ENCODE assay signal across 13 cellular contexts in the genomic region with DNA sequence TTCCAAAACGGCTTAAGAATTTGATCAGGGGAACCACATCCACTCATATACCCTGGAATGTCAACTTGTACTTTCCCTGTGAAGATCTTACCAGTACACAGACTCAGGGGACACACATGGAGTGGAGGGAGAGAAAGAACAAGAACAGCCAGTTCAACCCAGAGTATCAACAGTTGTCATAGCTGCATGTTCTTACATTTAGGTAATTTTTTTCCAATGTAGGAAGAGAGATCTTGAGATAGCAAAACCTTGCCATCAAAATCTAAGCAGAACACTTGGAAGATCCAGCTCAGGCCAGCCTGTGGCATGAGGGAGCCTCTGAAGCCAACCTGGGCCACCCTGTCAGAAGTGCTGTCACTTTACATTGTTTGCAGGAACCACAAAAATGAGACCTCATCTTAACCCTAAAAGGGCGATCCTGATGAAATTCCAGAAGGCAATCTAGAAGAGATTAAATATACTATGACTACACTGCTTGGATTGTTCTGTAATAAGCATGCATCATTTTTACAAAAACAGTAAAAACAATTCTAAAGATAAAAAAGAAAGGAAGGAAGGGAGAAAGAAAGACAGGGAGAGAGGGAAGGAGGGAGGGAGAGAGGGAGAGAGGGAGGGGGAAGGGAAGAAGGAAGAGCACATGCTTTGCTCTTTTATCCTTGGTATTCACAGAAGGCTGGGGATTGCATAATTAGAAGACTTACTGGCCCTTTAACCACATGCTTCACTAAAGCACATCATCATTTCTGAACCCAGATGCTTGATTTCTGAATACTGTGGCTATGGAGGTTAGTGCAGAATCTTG.
DNase-seq lines count a peak whose midpoint lies in the region; ATAC-seq, FAIRE-seq and TF ChIP-seq lines count a peak whose summit lies in the region.
"Had no signal": no experiment of that assay in that cellular context is flagged by ENCODE, and none has a peak within 500 bp of the region (broad histone marks: within the 10 kb centered on the region; RNA-seq: fewer than 3 reads in every experiment).

No MANE protein-coding gene starts in this region.

- BruUV-seq in Caco-2 (replicated peaks; lab: Mats Ljungman, UMichigan), result no TSS peak

- H3K9me3 Mint-ChIP-seq in Caco-2 (ENCODE audit: unreplicated experiment), result no peaks in the 10 kb centered on the region
- H3K9me3 Mint-ChIP-seq: activated CD4-positive, alpha-beta T cell treated with anti-CD3 and anti-CD28 coated beads, Interleukin-2, amount 10 ng/mL, durations not matched to agents 24 days and 14 days; endodermal cell had no signal

- no peak overlapping the region for H2AK5ac ChIP-seq in neuronal stem cell (ENCODE audit: low read depth, low read length)

- TF ChIP-seq EP300 in A549 (IDR thresholded peaks at IDR 0.05), result no peak

- H3K36me3 ChIP-seq in MG63 (peaks cover 4% of the 10 kb centered on the region; the same call in 1 of the 2 replicates), pancreas (no peaks in the 10 kb centered on the region), Caco-2 (ENCODE audit: control insufficient read depth, insufficient read depth, low read length) (no peaks in the 10 kb centered on the region), neuronal stem cell (replicated peaks in 1 of 2; ENCODE audit: control insufficient read depth in 2 of 2, insufficient read depth in 2 of 2, low read length in 2 of 2) (no peaks in the 10 kb centered on the region)

- H3K27me3 ChIP-seq in MG63 (no peaks in the 10 kb centered on the region), pancreas (no peaks in the 10 kb centered on the region), Caco-2 (replicated peaks; ENCODE audit: control insufficient read depth, insufficient read depth, low read length) (no peaks in the 10 kb centered on the region), neuronal stem cell (ENCODE audit: control insufficient read depth in 3 of 3, insufficient read depth in 3 of 3, low read depth in 1 of 3, low read length in 3 of 3) (no peaks in the 10 kb centered on the region)

- no peak for DNase-seq in A549 (ENCODE audit: low read depth in 1 of 2, low spot score in 1 of 2)
- DNase-seq in MG63, result peak; percentile 31
- DNase-seq in fibroblast of the aortic adventitia (ENCODE audit: low read depth), result peak; percentile 93
- DNase-seq in pancreas, result no peak
- DNase-seq in Caco-2, result no peak
- no peak for DNase-seq in neuronal stem cell (ENCODE audit: low spot score)
- DNase-seq in H54 (ENCODE audit: insufficient read length, low spot score), result no peak
- DNase-seq: activated CD4-positive, alpha-beta T cell treated with anti-CD3 and anti-CD28 coated beads, Interleukin-2, amount 10 ng/mL, durations not matched to agents 24 days and 14 days; activated naive CD4-positive, alpha-beta T cell; endodermal cell; H7 had no signal

- no peaks in the 10 kb centered on the region for H3K4me1 Mint-ChIP-seq in Caco-2 (ENCODE audit: low read depth, unreplicated experiment)
- H3K4me1 Mint-ChIP-seq: activated CD4-positive, alpha-beta T cell treated with anti-CD3 and anti-CD28 coated beads, Interleukin-2, amount 10 ng/mL, durations not matched to agents 24 days and 14 days; endodermal cell had no signal

- H3K18ac ChIP-seq in neuronal stem cell (ENCODE audit: low read length), result no peak overlapping the region

- no peak overlapping the region for H2BK120ac ChIP-seq in neuronal stem cell (ENCODE audit: low read depth, low read length)

- no peaks in the 10 kb centered on the region for H3K79me1 ChIP-seq in neuronal stem cell (ENCODE audit: low read depth, low read length)

- H3K4me2 ChIP-seq in A549 (peak overlapping the region; percentile 31; the same call in 1 of the 3 replicates), neuronal stem cell (ENCODE audit: insufficient read depth, low read length, poor library complexity, severe bottlenecking) (no peak overlapping the region)

- H3K4me3 ChIP-seq in A549 (no peak overlapping the region), MG63 (no peak overlapping the region), fibroblast of the aortic adventitia (ENCODE audit: low read depth, low read length) (no peak overlapping the region), pancreas (no peak overlapping the region), Caco-2 (ENCODE audit: low read depth, low read length) (no peak overlapping the region), neuronal stem cell (ENCODE audit: low read length in 2 of 2) (no peak overlapping the region)

- no peak overlapping the region for H3K9ac ChIP-seq in neuronal stem cell (ENCODE audit: low read depth, low read length, poor library complexity)

- no peaks in the 10 kb centered on the region for H3K27me3 Mint-ChIP-seq in Caco-2 (ENCODE audit: insufficient read depth, unreplicated experiment)

- H3K36me3 Mint-ChIP-seq in Caco-2 (ENCODE audit: insufficient read depth, unreplicated experiment), result no peaks in the 10 kb centered on the region
- H3K36me3 Mint-ChIP-seq: type B pancreatic cell had no signal

- no peak overlapping the region for H3K4ac ChIP-seq in neuronal stem cell (ENCODE audit: low read length)

- TF ChIP-seq CTCF in A549 (IDR thresholded peaks at IDR 0.05) (no peak), fibroblast of the aortic adventitia (IDR thresholded peaks at IDR 0.05; ENCODE audit: insufficient read depth, low read length) (no peak), pancreas (IDR thresholded peaks at IDR 0.05) (no peak), Caco-2 (IDR thresholded peaks at IDR 0.05; ENCODE audit: insufficient read depth in 1 of 2, low read depth in 1 of 2, low read length in 1 of 2, severe bottlenecking in 1 of 2, unreplicated experiment in 1 of 2) (no peak)

- 63% methylated on average over 2 of the region's 2 CpGs for WGBS in A549 (ENCODE audit: missing lambda C conversion rate)
- WGBS in pancreas, 2 donors, result 45 to 46% methylated on average over 2 of the region's 2 CpGs
- no CpG with 5 or more reads among the region's 2 CpGs for WGBS in neuronal stem cell (ENCODE audit: extremely low coverage in 2 of 2, insufficient read length in 2 of 2, insufficient replicate concordance in 1 of 2), 2 donors

- no peak overlapping the region for H3K23ac ChIP-seq in neuronal stem cell (ENCODE audit: low read depth, low read length, poor library complexity)

- CTCF ChIA-PET in A549 (lab: Yijun Ruan, JAX), result interaction anchor here (1.9 kb wide), 2 partner anchors 73 to 195 kb away, joined by 5 to 6 read pairs; no protein-coding TSS in a partner anchor
- CTCF ChIA-PET in Caco-2 (lab: Charles Lee), result no interaction called here

- no peak for TF ChIP-seq RAD21 in A549 (conservative IDR thresholded peaks at IDR 0.05 in 1 of 2, IDR thresholded peaks at IDR 0.05 in 1 of 2)

- no peak overlapping the region for H3K14ac ChIP-seq in neuronal stem cell (ENCODE audit: low read length)

- H3K27ac Mint-ChIP-seq in Caco-2 (ENCODE audit: unreplicated experiment), result no peak overlapping the region
- H3K27ac Mint-ChIP-seq: activated CD4-positive, alpha-beta T cell treated with anti-CD3 and anti-CD28 coated beads, Interleukin-2, amount 10 ng/mL, durations not matched to agents 24 days and 14 days; endodermal cell; type B pancreatic cell had no signal

- no peak overlapping the region for H3K4me3 Mint-ChIP-seq in Caco-2 (ENCODE audit: unreplicated experiment)
- H3K4me3 Mint-ChIP-seq: activated CD4-positive, alpha-beta T cell treated with anti-CD3 and anti-CD28 coated beads, Interleukin-2, amount 10 ng/mL, durations not matched to agents 24 days and 14 days; endodermal cell; type B pancreatic cell had no signal

- FAIRE-seq in A549 (lab: Jason Lieb, UNC) (no peak), pancreas (lab: Jason Lieb, UNC) (no peak), H54 (lab: Jason Lieb, UNC) (no peak)

- no peak for TF ChIP-seq POLR2A in A549 (IDR thresholded peaks at IDR 0.05; ENCODE audit: low read length)
- no peak for TF ChIP-seq POLR2A in H54 (IDR thresholded peaks at IDR 0.05; ENCODE audit: low read depth, low read length)

- intact Hi-C loops in pancreas (cut with DNase I) (no loop called here), Caco-2 (cut with micrococcal nuclease; ENCODE audit: unreplicated experiment) (no loop called here)

- POLR2A ChIA-PET in A549 (lab: Yijun Ruan, JAX) (no interaction called here), Caco-2 (lab: Charles Lee) (no interaction called here)

- H3K27ac ChIP-seq in A549 (peak overlapping the region; percentile 59 to 65; a peak in 5 of 6 replicates), pancreas (no peak overlapping the region), neuronal stem cell (replicated peaks; ENCODE audit: low read length) (no peak overlapping the region)

- no peak overlapping the region for H2BK5ac ChIP-seq in neuronal stem cell (ENCODE audit: low read length)

- H4K8ac ChIP-seq in neuronal stem cell (ENCODE audit: low read depth, low read length), result no peak overlapping the region

- H3K9me3 ChIP-seq in A549 (no peaks in the 10 kb centered on the region), MG63 (no peaks in the 10 kb centered on the region), pancreas (no peaks in the 10 kb centered on the region), Caco-2 (no peaks in the 10 kb centered on the region), neuronal stem cell (replicated peaks in 1 of 2; ENCODE audit: control insufficient read depth in 2 of 2, insufficient read depth in 1 of 2, low read depth in 1 of 2, low read length in 2 of 2) (no peaks in the 10 kb centered on the region)

- no peak overlapping the region for H4K91ac ChIP-seq in neuronal stem cell (ENCODE audit: low read depth, low read length, poor library complexity)

- ATAC-seq in A549, result no peak
- peak in 3 of 4 donors; percentile 30 to 61 (median 35) for ATAC-seq in pancreas
- no peak for ATAC-seq in SK-N-SH treated with all-trans-retinoic acid at 6 μM for 48 hours

- no peak overlapping the region for H2AFZ ChIP-seq in neuronal stem cell (ENCODE audit: low read length)

- H3K4me1 ChIP-seq in A549 (peaks cover 37% of the 10 kb centered on the region), pancreas (no peaks in the 10 kb centered on the region), Caco-2 (no peaks in the 10 kb centered on the region), neuronal stem cell (ENCODE audit: control insufficient read depth in 2 of 2, insufficient read depth in 1 of 2, low read depth in 1 of 2, low read length in 2 of 2) (no peaks in the 10 kb centered on the region)

- no peak overlapping the region for H2BK15ac ChIP-seq in neuronal stem cell (ENCODE audit: low read length)

- no peak overlapping the region for H2BK12ac ChIP-seq in neuronal stem cell (ENCODE audit: low read length)

TF ChIP-seq in A549, 52 proteins besides CTCF, POLR2A, EP300 and RAD21:
- peak in 1 of 2 experiments; percentile 47; a peak in 1 of 4 replicates for TF ChIP-seq CEBPB (IDR thresholded peaks at IDR 0.05)
- no peak for TF ChIP-seq TP53 (CRISPR knock-in tag; IDR thresholded peaks at IDR 0.05)

TF ChIP-seq in SK-N-SH treated with all-trans-retinoic acid at 6 μM for 48 hours, 23 proteins besides CTCF, POLR2A, EP300 and RAD21 (continues in another document):
- no peak for TF ChIP-seq ZNF565 (CRISPR knock-in tag; conservative IDR thresholded peaks at IDR 0.05; ENCODE audit: low read depth)

Comparison
In these comparisons a context has a peak if more than half of its experiments do, and no peak if none do; other contexts are left out.
1. ATAC-seq: peak in pancreas (3 of 4); none in A549 (0 of 2) and SK-N-SH treated with all-trans-retinoic acid at 6 μM for 48 hours (single experiment).
2. DNase-seq: peak in MG63 (single experiment) and fibroblast of the aortic adventitia (single experiment); none in A549 (0 of 2), pancreas (0 of 6), Caco-2 (0 of 2), neuronal stem cell (single experiment) and H54 (single experiment).
3. H3K27ac ChIP-seq: peak in A549 (2 of 2); none in pancreas (0 of 4) and neuronal stem cell (single experiment).